ENCODE assay signal across 1 cellular context in genomic region chr16:57648590-57649442, GRCh38.
TF ChIP-seq lines count a peak whose summit lies in the region.

No MANE protein-coding gene starts in this region.

TF ChIP-seq in GM12878, 131 proteins besides CTCF, POLR2A, EP300 and RAD21 (continued from another document):
- peak; percentile 98 for TF ChIP-seq ZNF592 (IDR thresholded peaks at IDR 0.05)
- peak; percentile 19; the same call in 1 of the 2 replicates for TF ChIP-seq CREM (IDR thresholded peaks at IDR 0.05; ENCODE audit: low read depth)
- TF ChIP-seq SRF (IDR thresholded peaks at IDR 0.05; ENCODE audit: low read depth in 2 of 2, low read length in 2 of 2), result peak in 1 of 2 experiments; percentile 38; a peak in 1 of 4 replicates
- TF ChIP-seq TBL1XR1 (IDR thresholded peaks at IDR 0.05; ENCODE audit: low read depth, low read length), result peak; percentile 42; the same call in 1 of the 2 replicates
- 0 out of 2 replicates have a peak, but pooled peaks have one; percentile 39 for TF ChIP-seq GATAD2B (conservative IDR thresholded peaks at IDR 0.05; ENCODE audit: low read depth)
- TF ChIP-seq SIX5 (IDR thresholded peaks at IDR 0.05; ENCODE audit: low read depth, low read length, severe bottlenecking), result no peak
- no peak for TF ChIP-seq NR2F1 (conservative IDR thresholded peaks at IDR 0.05)
- TF ChIP-seq WRNIP1 (IDR thresholded peaks at IDR 0.05; ENCODE audit: borderline replicate concordance, low read depth, low read length), result peak; percentile 94; the same call in 1 of the 2 replicates
- TF ChIP-seq NKRF (conservative IDR thresholded peaks at IDR 0.05), result no peak
- TF ChIP-seq SREBF1 (IDR thresholded peaks at IDR 0.05; ENCODE audit: low read length), result no peak
- no peak for TF ChIP-seq PAX5 (IDR thresholded peaks at IDR 0.05; ENCODE audit: borderline replicate concordance, low read depth, low read length)
- 0 out of 2 replicates have a peak, but pooled peaks have one; percentile 57 for TF ChIP-seq LARP7 (IDR thresholded peaks at IDR 0.05)
- TF ChIP-seq NR2C1 (IDR thresholded peaks at IDR 0.05), result no peak
- peak; percentile 49; the same call in 1 of the 2 replicates for TF ChIP-seq CBFB (IDR thresholded peaks at IDR 0.05; ENCODE audit: low read depth)
- TF ChIP-seq NFYA (IDR thresholded peaks at IDR 0.05; ENCODE audit: borderline replicate concordance, low read depth, low read length), result peak; percentile 81
- no peak for TF ChIP-seq USF1 (IDR thresholded peaks at IDR 0.05; ENCODE audit: borderline replicate concordance, extremely low read length, insufficient read depth, low read depth, low read length)
- TF ChIP-seq SP1 (IDR thresholded peaks at IDR 0.05; ENCODE audit: low read depth, low read length), result peak; percentile 68
- peak; percentile 76 for TF ChIP-seq NBN (IDR thresholded peaks at IDR 0.05)
- peak; percentile 76; the same call in 1 of the 2 replicates for TF ChIP-seq FOXM1 (IDR thresholded peaks at IDR 0.05; ENCODE audit: low read depth, low read length)
- TF ChIP-seq IRF3 (IDR thresholded peaks at IDR 0.05), result no peak
- TF ChIP-seq POLR2AphosphoS5 (IDR thresholded peaks at IDR 0.05; ENCODE audit: low read length), result no peak
- TF ChIP-seq MTA2 (IDR thresholded peaks at IDR 0.05; ENCODE audit: low read depth), result peak; percentile 34; the same call in 1 of the 2 replicates
- 0 out of 2 replicates have a peak, but pooled peaks have one; percentile 21 for TF ChIP-seq ZNF687 (IDR thresholded peaks at IDR 0.05)
- TF ChIP-seq PRDM15 (CRISPR knock-in tag; IDR thresholded peaks at IDR 0.05), result no peak
- no peak for TF ChIP-seq ZNF384 (IDR thresholded peaks at IDR 0.05; ENCODE audit: borderline replicate concordance, low read depth, low read length)
- TF ChIP-seq NFIC (IDR thresholded peaks at IDR 0.05; ENCODE audit: low read depth, low read length), result no peak
